ENCODE assay signal across 7 cellular contexts in the genomic region with DNA sequence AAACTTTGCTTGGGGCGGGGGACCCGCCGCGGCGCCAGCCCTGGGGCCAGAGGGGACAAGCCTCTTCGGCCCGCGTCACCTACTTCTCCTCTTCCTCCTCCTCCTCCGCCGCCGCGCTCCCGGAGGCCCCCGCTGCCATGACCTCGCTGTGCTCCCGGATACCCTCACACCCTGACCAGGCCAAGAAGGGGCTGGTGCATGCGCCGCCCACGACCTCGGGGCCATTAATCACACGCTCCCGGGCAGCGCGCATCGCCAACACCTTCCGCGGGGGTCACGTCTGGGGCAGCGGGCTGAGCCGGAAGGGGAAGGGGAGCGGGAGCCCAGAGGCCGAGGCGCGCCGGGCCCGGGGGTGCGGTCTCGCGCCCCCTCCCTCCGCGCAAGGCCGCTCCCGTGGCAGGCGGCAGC. TPM values are rescaled to one million over a fixed set of nuclear protein-coding genes. Genes with fewer than 3 reads are reported as not detected.
DNase-seq lines count a peak whose midpoint lies in the region; ATAC-seq and TF ChIP-seq lines count a peak whose summit lies in the region.

No MANE protein-coding gene starts in this region.

- H3K4me1 Mint-ChIP-seq in neural crest cell, result peaks cover 14% of the 10 kb centered on the region

- H3K27me3 Mint-ChIP-seq in neural crest cell (ENCODE audit: low read depth), result peaks cover 83% of the 10 kb centered on the region

- no peaks in the 10 kb centered on the region for H3K9me3 ChIP-seq in Peyer's patch

- DNase-seq in H7 (peak; percentile 80), Peyer's patch (peak in 2 of 3 donors; percentile 59 to 62), epithelial cell of proximal tubule (ENCODE audit: low read depth) (no peak), neural crest cell (ENCODE audit: low read depth, low spot score) (peak; percentile 28)
- DNase-seq in central memory CD4-positive, alpha-beta T cell, result no peak

- no peaks in the 10 kb centered on the region for H3K36me3 Mint-ChIP-seq in neural crest cell (ENCODE audit: low read depth)

- H3K36me3 ChIP-seq in H7 (replicated peaks; ENCODE audit: control insufficient read depth, insufficient read depth, low read length) (no peaks in the 10 kb centered on the region), Peyer's patch (no peaks in the 10 kb centered on the region)

- H3K4me3 ChIP-seq in H7 (ENCODE audit: insufficient read depth, low read depth, low read length), result peak overlapping the region; percentile 74
- H3K4me3 ChIP-seq in Peyer's patch, result peak overlapping the region; percentile 54 to 66 (median 62)
- peak overlapping the region; percentile 96 for H3K4me3 ChIP-seq in epithelial cell of proximal tubule (ENCODE audit: low read depth, low read length)

- TF ChIP-seq POLR2A in Peyer's patch (IDR thresholded peaks at IDR 0.05), result no peak

- ATAC-seq in GM18517 (IDR thresholded peaks at IDR 0.05; ENCODE audit: unreplicated experiment), result peak; percentile 42
- ATAC-seq in GM18870 (IDR thresholded peaks at IDR 0.05; ENCODE audit: unreplicated experiment), result no peak

- H3K27me3 ChIP-seq in H7 (ENCODE audit: control insufficient read depth, insufficient read depth, low read length) (peaks cover 26% of the 10 kb centered on the region), Peyer's patch (peaks cover 0 to 11% of the 10 kb centered on the region in 2 donors)

- H3K4me3 Mint-ChIP-seq in neural crest cell, result peak overlapping the region; percentile 87

- TF ChIP-seq CTCF in Peyer's patch (IDR thresholded peaks at IDR 0.05), result no peak
- TF ChIP-seq CTCF in epithelial cell of proximal tubule (conservative IDR thresholded peaks at IDR 0.05; ENCODE audit: low read depth, low read length), result no peak
- no peak for TF ChIP-seq CTCF in neural crest cell (conservative IDR thresholded peaks at IDR 0.05)

- peaks cover 0 to 23% (median 1%) of the 10 kb centered on the region in 4 donors for H3K4me1 ChIP-seq in Peyer's patch

- H3K9me3 Mint-ChIP-seq in neural crest cell, result no peaks in the 10 kb centered on the region

- peak overlapping the region; percentile 59 for H3K27ac Mint-ChIP-seq in neural crest cell (ENCODE audit: unreplicated experiment)

- peak overlapping the region in 3 of 4 donors; percentile 77 to 94 (median 90) for H3K27ac ChIP-seq in Peyer's patch

RNA-seq across cellular contexts. Expression of a gene that starts 0.3 kb away (rescaled TPM):
- 2.2 and 6.0 TPM in 2 replicates for total RNA-seq in H7 (2014; rRNA removed; shearing (Covaris generic))
- total RNA-seq in Peyer's patch, result 10 to 100 TPM in 1 of 4 donors, 1 to 10 TPM in 2, under 1 TPM in 1; 0.35 to 33.8 (median 3.0) TPM
- 1.8 and 4.2 TPM in 2 replicates for total RNA-seq in epithelial cell of proximal tubule
- total RNA-seq in neural crest cell, result 8.4 and 9.9 TPM in 2 replicates

Comparison
In these comparisons a context has a peak if more than half of its experiments do, and no peak if none do; other contexts are left out.
1. DNase-seq: peak in H7 (single experiment), Peyer's patch (2 of 3) and neural crest cell (single experiment); none in epithelial cell of proximal tubule (single experiment) and central memory CD4-positive, alpha-beta T cell (single experiment).
2. Peak in every context shown above with its lines, with median percentiles within 50 percentile points of each other: H3K4me3 ChIP-seq.